In genomic region chr2:7962191-7962590, GRCh38 we compare ENCODE assay signal across 1 cellular context.
TF ChIP-seq lines count a peak whose summit lies in the region.

No MANE protein-coding gene starts in this region.

TF ChIP-seq in SK-N-SH treated with all-trans-retinoic acid at 6 μM for 48 hours, 23 proteins besides CTCF, POLR2A, EP300 and RAD21 (continued from another document):
- no peak for TF ChIP-seq TSHZ2 (CRISPR knock-in tag; IDR thresholded peaks at IDR 0.05)
- no peak for TF ChIP-seq ZNF565 (CRISPR knock-in tag; conservative IDR thresholded peaks at IDR 0.05; ENCODE audit: low read depth)
- no peak for TF ChIP-seq OSR1 (CRISPR knock-in tag; IDR thresholded peaks at IDR 0.05)
- TF ChIP-seq ZNF8 (CRISPR knock-in tag; IDR thresholded peaks at IDR 0.05), result no peak
- no peak for TF ChIP-seq PATZ1 (CRISPR knock-in tag; IDR thresholded peaks at IDR 0.05; ENCODE audit: borderline replicate concordance)
- TF ChIP-seq, protein P1, sequence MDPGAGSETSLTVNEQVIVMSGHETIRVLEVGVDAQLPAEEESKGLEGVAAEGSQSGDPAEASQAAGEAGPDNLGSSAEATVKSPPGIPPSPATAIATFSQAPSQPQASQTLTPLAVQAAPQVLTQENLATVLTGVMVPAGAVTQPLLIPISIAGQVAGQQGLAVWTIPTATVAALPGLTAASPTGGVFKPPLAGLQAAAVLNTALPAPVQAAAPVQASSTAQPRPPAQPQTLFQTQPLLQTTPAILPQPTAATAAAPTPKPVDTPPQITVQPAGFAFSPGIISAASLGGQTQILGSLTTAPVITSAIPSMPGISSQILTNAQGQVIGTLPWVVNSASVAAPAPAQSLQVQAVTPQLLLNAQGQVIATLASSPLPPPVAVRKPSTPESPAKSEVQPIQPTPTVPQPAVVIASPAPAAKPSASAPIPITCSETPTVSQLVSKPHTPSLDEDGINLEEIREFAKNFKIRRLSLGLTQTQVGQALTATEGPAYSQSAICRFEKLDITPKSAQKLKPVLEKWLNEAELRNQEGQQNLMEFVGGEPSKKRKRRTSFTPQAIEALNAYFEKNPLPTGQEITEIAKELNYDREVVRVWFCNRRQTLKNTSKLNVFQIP (CRISPR knock-in tag; IDR thresholded peaks at IDR 0.05; ENCODE audit: borderline replicate concordance, low read depth), result no peak
- no peak for TF ChIP-seq SNAI2 (CRISPR knock-in tag; IDR thresholded peaks at IDR 0.05)
